Comparison of ENCODE assay signal across 5 cellular contexts in the genomic region with DNA sequence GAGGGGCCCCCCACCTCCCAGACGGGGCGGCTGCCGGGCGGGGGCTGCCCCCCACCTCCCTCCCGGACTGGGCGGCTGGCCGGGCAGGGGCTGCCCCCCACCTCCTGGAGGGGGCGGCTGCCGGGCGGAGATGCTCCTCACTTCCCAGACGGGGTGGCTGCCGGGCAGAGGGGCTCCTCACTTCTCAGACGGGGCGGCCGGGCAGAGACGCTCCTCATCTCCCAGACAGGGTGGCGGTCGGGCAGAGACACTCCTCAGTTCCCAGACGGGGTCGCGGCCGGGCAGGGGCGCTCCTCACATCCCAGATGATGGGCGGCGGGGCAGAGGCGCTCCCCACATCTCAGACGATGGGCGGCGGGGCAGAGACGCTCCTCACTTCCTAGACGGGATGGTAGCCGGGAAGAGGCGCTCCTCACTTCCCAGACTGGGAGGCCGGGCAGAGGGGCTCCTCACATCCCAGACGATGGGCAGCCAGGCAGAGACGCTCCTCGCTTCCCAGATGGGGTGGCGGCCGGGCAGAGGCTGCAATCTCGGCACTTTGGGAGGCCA. TPM values are rescaled to one million over a fixed set of nuclear protein-coding genes. Genes with fewer than 3 reads are reported as not detected.
"Had no signal": no experiment of that assay in that cellular context is flagged by ENCODE, and none has a peak within 500 bp of the region (broad histone marks: within the 10 kb centered on the region; RNA-seq: fewer than 3 reads in every experiment).

No MANE protein-coding gene starts in this region.

RNA-seq across cellular contexts. Expression of gene ABCA10, which starts 32.4 kb away (rescaled TPM):
- total RNA-seq: GM23338, H1, H7, H9 had no signal
- polyA plus RNA-seq: GM23338, H1 had no signal

RNA-seq across cellular contexts. Expression of gene ABCA6, which starts 54.5 kb away (rescaled TPM):
- total RNA-seq: GM23338, H1, H4, H7, H9 had no signal
- polyA plus RNA-seq: GM23338, H1 had no signal
